Comparison of ENCODE assay signal across 9 cellular contexts in genomic region chr19:41097302-41097701, GRCh38. TPM values are rescaled to one million over a fixed set of nuclear protein-coding genes. Genes with fewer than 3 reads are reported as not detected.
"Had no signal": no experiment of that assay in that cellular context is flagged by ENCODE, and none has a peak within 500 bp of the region (broad histone marks: within the 10 kb centered on the region; RNA-seq: fewer than 3 reads in every experiment).

No MANE protein-coding gene starts in this region.

- FAIRE-seq: HTR-8/SVneo had no signal

- H3K27ac Mint-ChIP-seq: IgD-negative memory B cell had no signal

- DNase-seq: IMR-90, KBM-7, KG1 had no signal

- H3K9ac ChIP-seq: KMS-11 had no signal

- H3K27ac ChIP-seq: HL-60, KMS-11 had no signal

- H3K4me1 Mint-ChIP-seq: IgD-negative memory B cell had no signal

- H3K4me2 ChIP-seq: KMS-11 had no signal

- H3K4me3 Mint-ChIP-seq: IgD-negative memory B cell had no signal

RNA-seq across cellular contexts. Expression of gene CYP2A13, which starts 9.1 kb away (rescaled TPM):
- total RNA-seq: HT-29, HT1080, IMR-90 had no signal
- polyA plus RNA-seq: IgD-negative memory B cell, IMR-90 had no signal

RNA-seq across cellular contexts. Expression of gene CYP2F1, which starts 16.9 kb away (rescaled TPM):
- total RNA-seq: HT-29, HT1080, IMR-90 had no signal
- polyA plus RNA-seq: IgD-negative memory B cell, IMR-90 had no signal
